Comparison of ENCODE assay signal across 1 cellular context in the genomic region with DNA sequence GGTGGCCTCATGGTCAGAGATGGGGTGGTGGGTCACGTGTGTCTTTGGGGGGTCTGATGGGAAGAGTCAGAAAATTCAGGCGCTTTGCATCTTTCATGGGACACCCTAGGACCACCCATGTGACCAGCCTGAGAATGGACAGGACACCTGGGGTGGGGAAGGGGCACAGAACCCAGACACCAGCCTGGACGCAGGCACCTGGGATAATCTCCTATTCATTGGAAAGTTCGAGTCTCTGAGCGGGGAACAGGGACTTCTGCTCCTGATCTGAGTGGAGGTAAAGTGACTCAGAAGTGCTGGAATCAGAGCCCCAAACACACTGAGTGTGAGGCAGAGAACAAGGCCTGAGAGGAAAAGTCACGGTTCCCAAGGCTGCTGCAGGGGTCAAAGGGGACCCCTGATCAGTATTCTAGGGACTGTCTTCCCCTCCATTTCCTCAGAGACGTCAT.
TF ChIP-seq lines count a peak whose summit lies in the region.

No MANE protein-coding gene starts in this region.

TF ChIP-seq in HepG2, 621 proteins besides CTCF, POLR2A, EP300 and RAD21:
- TF ChIP-seq, protein P1, sequence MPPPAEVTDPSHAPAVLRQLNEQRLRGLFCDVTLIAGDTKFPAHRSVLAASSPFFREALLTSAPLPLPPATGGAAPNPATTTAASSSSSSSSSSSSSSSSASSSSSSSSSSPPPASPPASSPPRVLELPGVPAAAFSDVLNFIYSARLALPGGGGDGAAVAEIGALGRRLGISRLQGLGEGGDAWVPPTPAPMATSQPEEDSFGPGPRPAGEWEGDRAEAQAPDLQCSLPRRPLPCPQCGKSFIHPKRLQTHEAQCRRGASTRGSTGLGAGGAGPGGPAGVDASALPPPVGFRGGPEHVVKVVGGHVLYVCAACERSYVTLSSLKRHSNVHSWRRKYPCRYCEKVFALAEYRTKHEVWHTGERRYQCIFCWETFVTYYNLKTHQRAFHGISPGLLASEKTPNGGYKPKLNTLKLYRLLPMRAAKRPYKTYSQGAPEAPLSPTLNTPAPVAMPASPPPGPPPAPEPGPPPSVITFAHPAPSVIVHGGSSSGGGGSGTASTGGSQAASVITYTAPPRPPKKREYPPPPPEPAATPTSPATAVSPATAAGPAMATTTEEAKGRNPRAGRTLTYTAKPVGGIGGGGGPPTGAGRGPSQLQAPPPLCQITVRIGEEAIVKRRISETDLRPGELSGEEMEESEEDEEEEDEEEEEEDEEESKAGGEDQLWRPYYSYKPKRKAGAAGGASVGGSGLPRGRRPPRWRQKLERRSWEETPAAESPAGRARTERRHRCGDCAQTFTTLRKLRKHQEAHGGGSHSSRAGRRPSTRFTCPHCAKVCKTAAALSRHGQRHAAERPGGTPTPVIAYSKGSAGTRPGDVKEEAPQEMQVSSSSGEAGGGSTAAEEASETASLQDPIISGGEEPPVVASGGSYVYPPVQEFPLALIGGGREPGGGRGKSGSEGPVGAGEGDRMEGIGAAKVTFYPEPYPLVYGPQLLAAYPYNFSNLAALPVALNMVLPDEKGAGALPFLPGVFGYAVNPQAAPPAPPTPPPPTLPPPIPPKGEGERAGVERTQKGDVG (CRISPR knock-in tag; IDR thresholded peaks at IDR 0.05; ENCODE audit: borderline replicate concordance), result no peak
- TF ChIP-seq IRF1 (CRISPR knock-in tag; IDR thresholded peaks at IDR 0.05; ENCODE audit: low read depth) (no peak), SAP130 (CRISPR knock-in tag; IDR thresholded peaks at IDR 0.05; ENCODE audit: low read depth) (no peak), PLSCR1 (CRISPR knock-in tag; IDR thresholded peaks at IDR 0.05; ENCODE audit: borderline replicate concordance) (no peak), SYNCRIP (IDR thresholded peaks at IDR 0.05; ENCODE audit: insufficient read depth, low read depth, low read length) (no peak), TERF1 (CRISPR knock-in tag; IDR thresholded peaks at IDR 0.05) (no peak), SRSF9 (IDR thresholded peaks at IDR 0.05; ENCODE audit: borderline replicate concordance, insufficient read depth, low read depth, low read length, poor library complexity, severe bottlenecking) (no peak), AKAP8 (CRISPR knock-in tag; IDR thresholded peaks at IDR 0.05) (no peak), TEAD3 (CRISPR knock-in tag; optimal IDR thresholded peaks at IDR 0.05; ENCODE audit: borderline replicate concordance) (no peak), ZNF629 (CRISPR knock-in tag; conservative IDR thresholded peaks at IDR 0.05) (no peak), SMARCC2 (IDR thresholded peaks at IDR 0.05) (no peak), ZSCAN31 (CRISPR knock-in tag; IDR thresholded peaks at IDR 0.05; ENCODE audit: low read depth) (no peak), ZFY (CRISPR knock-in tag; IDR thresholded peaks at IDR 0.05) (no peak), ZNF775 (CRISPR knock-in tag; IDR thresholded peaks at IDR 0.05; ENCODE audit: borderline replicate concordance) (no peak)
- TF ChIP-seq, protein P2, sequence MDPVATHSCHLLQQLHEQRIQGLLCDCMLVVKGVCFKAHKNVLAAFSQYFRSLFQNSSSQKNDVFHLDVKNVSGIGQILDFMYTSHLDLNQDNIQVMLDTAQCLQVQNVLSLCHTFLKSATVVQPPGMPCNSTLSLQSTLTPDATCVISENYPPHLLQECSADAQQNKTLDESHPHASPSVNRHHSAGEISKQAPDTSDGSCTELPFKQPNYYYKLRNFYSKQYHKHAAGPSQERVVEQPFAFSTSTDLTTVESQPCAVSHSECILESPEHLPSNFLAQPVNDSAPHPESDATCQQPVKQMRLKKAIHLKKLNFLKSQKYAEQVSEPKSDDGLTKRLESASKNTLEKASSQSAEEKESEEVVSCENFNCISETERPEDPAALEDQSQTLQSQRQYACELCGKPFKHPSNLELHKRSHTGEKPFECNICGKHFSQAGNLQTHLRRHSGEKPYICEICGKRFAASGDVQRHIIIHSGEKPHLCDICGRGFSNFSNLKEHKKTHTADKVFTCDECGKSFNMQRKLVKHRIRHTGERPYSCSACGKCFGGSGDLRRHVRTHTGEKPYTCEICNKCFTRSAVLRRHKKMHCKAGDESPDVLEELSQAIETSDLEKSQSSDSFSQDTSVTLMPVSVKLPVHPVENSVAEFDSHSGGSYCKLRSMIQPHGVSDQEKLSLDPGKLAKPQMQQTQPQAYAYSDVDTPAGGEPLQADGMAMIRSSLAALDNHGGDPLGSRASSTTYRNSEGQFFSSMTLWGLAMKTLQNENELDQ (CRISPR knock-in tag; IDR thresholded peaks at IDR 0.05; ENCODE audit: borderline replicate concordance), result no peak
- TF ChIP-seq, protein P3, sequence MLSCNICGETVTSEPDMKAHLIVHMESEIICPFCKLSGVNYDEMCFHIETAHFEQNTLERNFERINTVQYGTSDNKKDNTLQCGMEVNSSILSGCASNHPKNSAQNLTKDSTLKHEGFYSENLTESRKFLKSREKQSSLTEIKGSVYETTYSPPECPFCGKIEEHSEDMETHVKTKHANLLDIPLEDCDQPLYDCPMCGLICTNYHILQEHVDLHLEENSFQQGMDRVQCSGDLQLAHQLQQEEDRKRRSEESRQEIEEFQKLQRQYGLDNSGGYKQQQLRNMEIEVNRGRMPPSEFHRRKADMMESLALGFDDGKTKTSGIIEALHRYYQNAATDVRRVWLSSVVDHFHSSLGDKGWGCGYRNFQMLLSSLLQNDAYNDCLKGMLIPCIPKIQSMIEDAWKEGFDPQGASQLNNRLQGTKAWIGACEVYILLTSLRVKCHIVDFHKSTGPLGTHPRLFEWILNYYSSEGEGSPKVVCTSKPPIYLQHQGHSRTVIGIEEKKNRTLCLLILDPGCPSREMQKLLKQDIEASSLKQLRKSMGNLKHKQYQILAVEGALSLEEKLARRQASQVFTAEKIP (CRISPR knock-in tag; IDR thresholded peaks at IDR 0.05; ENCODE audit: borderline replicate concordance), result no peak
- TF ChIP-seq, protein P4, sequence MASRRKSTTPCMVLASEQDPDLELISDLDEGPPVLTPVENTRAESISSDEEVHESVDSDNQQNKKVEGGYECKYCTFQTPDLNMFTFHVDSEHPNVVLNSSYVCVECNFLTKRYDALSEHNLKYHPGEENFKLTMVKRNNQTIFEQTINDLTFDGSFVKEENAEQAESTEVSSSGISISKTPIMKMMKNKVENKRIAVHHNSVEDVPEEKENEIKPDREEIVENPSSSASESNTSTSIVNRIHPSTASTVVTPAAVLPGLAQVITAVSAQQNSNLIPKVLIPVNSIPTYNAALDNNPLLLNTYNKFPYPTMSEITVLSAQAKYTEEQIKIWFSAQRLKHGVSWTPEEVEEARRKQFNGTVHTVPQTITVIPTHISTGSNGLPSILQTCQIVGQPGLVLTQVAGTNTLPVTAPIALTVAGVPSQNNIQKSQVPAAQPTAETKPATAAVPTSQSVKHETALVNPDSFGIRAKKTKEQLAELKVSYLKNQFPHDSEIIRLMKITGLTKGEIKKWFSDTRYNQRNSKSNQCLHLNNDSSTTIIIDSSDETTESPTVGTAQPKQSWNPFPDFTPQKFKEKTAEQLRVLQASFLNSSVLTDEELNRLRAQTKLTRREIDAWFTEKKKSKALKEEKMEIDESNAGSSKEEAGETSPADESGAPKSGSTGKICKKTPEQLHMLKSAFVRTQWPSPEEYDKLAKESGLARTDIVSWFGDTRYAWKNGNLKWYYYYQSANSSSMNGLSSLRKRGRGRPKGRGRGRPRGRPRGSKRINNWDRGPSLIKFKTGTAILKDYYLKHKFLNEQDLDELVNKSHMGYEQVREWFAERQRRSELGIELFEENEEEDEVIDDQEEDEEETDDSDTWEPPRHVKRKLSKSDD (CRISPR knock-in tag; IDR thresholded peaks at IDR 0.05; ENCODE audit: low read depth), result no peak
- TF ChIP-seq, protein P5, sequence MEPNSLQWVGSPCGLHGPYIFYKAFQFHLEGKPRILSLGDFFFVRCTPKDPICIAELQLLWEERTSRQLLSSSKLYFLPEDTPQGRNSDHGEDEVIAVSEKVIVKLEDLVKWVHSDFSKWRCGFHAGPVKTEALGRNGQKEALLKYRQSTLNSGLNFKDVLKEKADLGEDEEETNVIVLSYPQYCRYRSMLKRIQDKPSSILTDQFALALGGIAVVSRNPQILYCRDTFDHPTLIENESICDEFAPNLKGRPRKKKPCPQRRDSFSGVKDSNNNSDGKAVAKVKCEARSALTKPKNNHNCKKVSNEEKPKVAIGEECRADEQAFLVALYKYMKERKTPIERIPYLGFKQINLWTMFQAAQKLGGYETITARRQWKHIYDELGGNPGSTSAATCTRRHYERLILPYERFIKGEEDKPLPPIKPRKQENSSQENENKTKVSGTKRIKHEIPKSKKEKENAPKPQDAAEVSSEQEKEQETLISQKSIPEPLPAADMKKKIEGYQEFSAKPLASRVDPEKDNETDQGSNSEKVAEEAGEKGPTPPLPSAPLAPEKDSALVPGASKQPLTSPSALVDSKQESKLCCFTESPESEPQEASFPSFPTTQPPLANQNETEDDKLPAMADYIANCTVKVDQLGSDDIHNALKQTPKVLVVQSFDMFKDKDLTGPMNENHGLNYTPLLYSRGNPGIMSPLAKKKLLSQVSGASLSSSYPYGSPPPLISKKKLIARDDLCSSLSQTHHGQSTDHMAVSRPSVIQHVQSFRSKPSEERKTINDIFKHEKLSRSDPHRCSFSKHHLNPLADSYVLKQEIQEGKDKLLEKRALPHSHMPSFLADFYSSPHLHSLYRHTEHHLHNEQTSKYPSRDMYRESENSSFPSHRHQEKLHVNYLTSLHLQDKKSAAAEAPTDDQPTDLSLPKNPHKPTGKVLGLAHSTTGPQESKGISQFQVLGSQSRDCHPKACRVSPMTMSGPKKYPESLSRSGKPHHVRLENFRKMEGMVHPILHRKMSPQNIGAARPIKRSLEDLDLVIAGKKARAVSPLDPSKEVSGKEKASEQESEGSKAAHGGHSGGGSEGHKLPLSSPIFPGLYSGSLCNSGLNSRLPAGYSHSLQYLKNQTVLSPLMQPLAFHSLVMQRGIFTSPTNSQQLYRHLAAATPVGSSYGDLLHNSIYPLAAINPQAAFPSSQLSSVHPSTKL (CRISPR knock-in tag; IDR thresholded peaks at IDR 0.05), result no peak
- TF ChIP-seq, protein P6, sequence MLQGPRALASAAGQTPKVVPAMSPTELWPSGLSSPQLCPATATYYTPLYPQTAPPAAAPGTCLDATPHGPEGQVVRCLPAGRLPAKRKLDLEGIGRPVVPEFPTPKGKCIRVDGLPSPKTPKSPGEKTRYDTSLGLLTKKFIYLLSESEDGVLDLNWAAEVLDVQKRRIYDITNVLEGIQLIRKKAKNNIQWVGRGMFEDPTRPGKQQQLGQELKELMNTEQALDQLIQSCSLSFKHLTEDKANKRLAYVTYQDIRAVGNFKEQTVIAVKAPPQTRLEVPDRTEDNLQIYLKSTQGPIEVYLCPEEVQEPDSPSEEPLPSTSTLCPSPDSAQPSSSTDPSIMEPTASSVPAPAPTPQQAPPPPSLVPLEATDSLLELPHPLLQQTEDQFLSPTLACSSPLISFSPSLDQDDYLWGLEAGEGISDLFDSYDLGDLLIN (CRISPR knock-in tag; IDR thresholded peaks at IDR 0.05; ENCODE audit: borderline replicate concordance), result no peak
TF ChIP-seq in HepG2: peak in this region for 0.
